In genomic region chr18:49559326-49559931, GRCh38 we compare ENCODE assay signal across 9 cellular contexts. TPM values are rescaled to one million over a fixed set of nuclear protein-coding genes. Genes with fewer than 3 reads are reported as not detected.
A peak's percentile ranks its signal among the peaks of the same experiment; 100 is the strongest.
DNase-seq lines count a peak whose midpoint lies in the region; TF ChIP-seq lines count a peak whose summit lies in the region.
"Not testable (repeated sequence)": the region's sequence is repeated elsewhere in the genome, so short reads cannot be mapped to it uniquely, and the experiment has no call there.
"Had no signal": no experiment of that assay in that cellular context is flagged by ENCODE, and none has a peak within 500 bp of the region (broad histone marks: within the 10 kb centered on the region; RNA-seq: fewer than 3 reads in every experiment).

No MANE protein-coding gene starts in this region.

- not testable (repeated sequence) for H4K20me1 ChIP-seq in SU-DHL-6 (ENCODE audit: low read depth, low read length)
- H4K20me1 ChIP-seq in hepatocyte (ENCODE audit: insufficient read depth, poor library complexity, severe bottlenecking): peaks cover 16% of the 10 kb centered on the region

- 93% methylated on average over 16 of the region's 16 CpGs for WGBS in hepatocyte (ENCODE audit: low lambda C conversion rate, missing lambda C conversion rate)

- not testable (repeated sequence) for H3K4me3 ChIP-seq in AG04450 (ENCODE audit: low read depth, low read length); SU-DHL-6 (ENCODE audit: insufficient read depth, low read length, poor library complexity, severe bottlenecking); colonic mucosa; hepatocyte

- intact Hi-C loops in colonic mucosa (cut with DNase I): loop anchor here (5.0 kb wide), 2 partner anchors 208 to 223 kb away; no protein-coding TSS in a partner anchor

- H3K4me1 ChIP-seq in colonic mucosa; hepatocyte (ENCODE audit: insufficient read depth): not testable (repeated sequence)

- H3F3A ChIP-seq in SU-DHL-6 (ENCODE audit: insufficient read depth): not testable (repeated sequence)

- not testable (repeated sequence) for H3K79me2 ChIP-seq in SU-DHL-6 (ENCODE audit: insufficient read depth, low read length)
- H3K79me2 ChIP-seq in hepatocyte: peaks cover 25% of the 10 kb centered on the region

- H3K4me1 Mint-ChIP-seq in progenitor cell of endocrine pancreas (ENCODE audit: low read depth): peaks cover 26% of the 10 kb centered on the region

- H2AFZ ChIP-seq in SU-DHL-6 (ENCODE audit: low read depth, low read length, severe bottlenecking); hepatocyte: not testable (repeated sequence)

- CTCF ChIA-PET in AG04450 (lab: Charles Lee): interaction anchor here (0.6 to 3.8 kb wide), 16 partner anchors 10 to 319 kb away, joined by 3 to 71 read pairs (median 4); no protein-coding TSS in a partner anchor

- TF ChIP-seq CTCF in AG04450 (IDR thresholded peaks at IDR 0.05; ENCODE audit: low read depth, low read length) (peak; percentile 67), LNCAP (IDR thresholded peaks at IDR 0.05) (peak; percentile 68), SU-DHL-6 (IDR thresholded peaks at IDR 0.05; ENCODE audit: insufficient read depth, low read length, poor library complexity, severe bottlenecking) (peak; percentile 59), colonic mucosa (IDR thresholded peaks at IDR 0.05) (peak; percentile 33), hepatocyte (IDR thresholded peaks at IDR 0.05; ENCODE audit: poor library complexity) (peak; percentile 70), progenitor cell of endocrine pancreas (IDR thresholded peaks at IDR 0.05; ENCODE audit: unreplicated experiment) (peak; percentile 56)

- H3K36me3 ChIP-seq in SU-DHL-6 (ENCODE audit: low read length); colonic mucosa; hepatocyte (replicated peaks; ENCODE audit: insufficient read depth, low read depth): not testable (repeated sequence)

- H3K4me3 Mint-ChIP-seq in progenitor cell of endocrine pancreas (ENCODE audit: low read depth): not testable (repeated sequence)

- not testable (repeated sequence) for H3K9me3 ChIP-seq in AG04450 (ENCODE audit: control insufficient read depth, insufficient read depth, low read length); SU-DHL-6 (ENCODE audit: insufficient read depth, low read length); colonic mucosa; hepatocyte (ENCODE audit: low read depth)

- H3K27ac Mint-ChIP-seq in progenitor cell of endocrine pancreas: not testable (repeated sequence)

- not testable (repeated sequence) for H3K4me2 ChIP-seq in SU-DHL-6 (ENCODE audit: low read depth, low read length, poor library complexity, severe bottlenecking); hepatocyte

- not testable (repeated sequence) for H3K36me3 Mint-ChIP-seq in progenitor cell of endocrine pancreas (ENCODE audit: insufficient read depth)

- DNase-seq in AG04450 (ENCODE audit: low read depth, low spot score); colonic mucosa; progenitor cell of endocrine pancreas (ENCODE audit: low spot score, unreplicated experiment): not testable (repeated sequence)
- DNase-seq in GM03348 (ENCODE audit: low spot score) (peak; percentile 75), NCI-H345 treated with DMSO at 0.1 percent for 48 hours (lab: John Stamatoyannopoulos, UW; ENCODE audit: unreplicated experiment) (peak; percentile 48), hepatocyte (ENCODE audit: low spot score) (peak; percentile 51)

- H3K9me3 Mint-ChIP-seq in progenitor cell of endocrine pancreas (ENCODE audit: low read depth): not testable (repeated sequence)

- not testable (repeated sequence) for H3K9me2 ChIP-seq in SU-DHL-6 (replicated peaks; ENCODE audit: insufficient read depth, low read length); hepatocyte (replicated peaks; ENCODE audit: insufficient read depth)

- POLR2A ChIA-PET in AG04450 (lab: Yijun Ruan, JAX): not testable (repeated sequence)

- not testable (repeated sequence) for H3K27me3 Mint-ChIP-seq in progenitor cell of endocrine pancreas

- not testable (repeated sequence) for H3K9ac ChIP-seq in SU-DHL-6 (ENCODE audit: low read length); colonic mucosa (ENCODE audit: low read depth in 2 of 2, low read length in 2 of 2)

- not testable (repeated sequence) for H3K27ac ChIP-seq in AG04450 (ENCODE audit: low read depth, low read length); SU-DHL-6 (ENCODE audit: low read depth, low read length); colonic mucosa; hepatocyte

- H3K27me3 ChIP-seq in AG04450 (ENCODE audit: control insufficient read depth, insufficient read depth, low read length): peaks cover 45% of the 10 kb centered on the region
- H3K27me3 ChIP-seq in SU-DHL-6 (ENCODE audit: low read length); colonic mucosa; hepatocyte: not testable (repeated sequence)

RNA-seq across cellular contexts. Expression of gene LIPG, which starts 2.4 kb away (rescaled TPM):
- 0.11 and 0.19 TPM in 2 replicates for polyA plus RNA-seq in AG04450 (2011; rRNA removed)
- polyA minus RNA-seq in AG04450 (2011; rRNA and poly(A)+ RNA removed): 0.32 TPM in 1 of 2 replicates, not detected in the other
- 10 to 100 TPM; 25.5 to 32.1 TPM for total RNA-seq in colonic mucosa
- 75.2 and 85.2 TPM in 2 replicates for total RNA-seq in hepatocyte
- polyA plus RNA-seq in hepatocyte: 36.9 and 43.4 TPM in 2 replicates
- 34.1 and 34.4 TPM in 2 replicates for total RNA-seq in progenitor cell of endocrine pancreas
- polyA plus RNA-seq: IgD-negative memory B cell had no signal
